8 cellular contexts compared by ENCODE assay signal in genomic region chr17:64975318-64976087, GRCh38. TPM values are rescaled to one million over a fixed set of nuclear protein-coding genes. Genes with fewer than 3 reads are reported as not detected.
DNase-seq lines count a peak whose midpoint lies in the region; ATAC-seq and TF ChIP-seq lines count a peak whose summit lies in the region.

No MANE protein-coding gene starts in this region.

- DNase-seq in NCI-H1436 treated with DMSO at 0.1 percent for 48 hours (lab: John Stamatoyannopoulos, UW) (peak; percentile 86), SW480 (ENCODE audit: low spot score) (peak; percentile 98), heart left ventricle (peak; percentile 94 to 98 (median 96)), posterior vena cava (ENCODE audit: low spot score) (peak; percentile 99), upper lobe of left lung (peak; percentile 98 to 100)

- H3K27ac ChIP-seq in adipose tissue (ENCODE audit: low read depth, low read length), result peak overlapping the region; percentile 86
- peak overlapping the region; percentile 94 to 100 (median 98) for H3K27ac ChIP-seq in heart left ventricle
- H3K27ac ChIP-seq in upper lobe of left lung, result peak overlapping the region; percentile 97 to 99 (median 98)

- peak overlapping the region; percentile 59 to 98 (median 82) for H3K4me3 ChIP-seq in heart left ventricle
- H3K4me3 ChIP-seq in upper lobe of left lung, result peak overlapping the region; percentile 62 to 84 (median 66)

- 0 to 1% (median 0%) methylated on average over 91 to 94 of the region's 94 CpGs for WGBS in adipose tissue, 3 donors
- WGBS in heart left ventricle, 4 donors, result 1% methylated on average over 50 to 94 of the region's 94 CpGs
- WGBS in upper lobe of left lung, 2 donors, result 1% methylated on average over 60 of the region's 94 CpGs; no CpG with 5 or more reads in 1 of the 2 donors

- no peaks in the 10 kb centered on the region for H3K9me3 ChIP-seq in heart left ventricle
- H3K9me3 ChIP-seq in upper lobe of left lung, result no peaks in the 10 kb centered on the region

- intact Hi-C loops in heart left ventricle (cut with DNase I), result loop anchor here (1.0 to 10.0 kb wide), 11 partner anchors 47 to 219 kb away; partner anchors contain the start of gene GNA13 (in 9 of the 10)
- intact Hi-C loops in posterior vena cava (cut with DNase I), result loop anchor here in 1 of 2 donors (5.0 to 10.0 kb wide), 2 partner anchors 82 to 129 kb away; partner anchors contain the start of gene GNA13

- peak in 1 of 4 donors; percentile 63 for TF ChIP-seq EP300 in upper lobe of left lung (IDR thresholded peaks at IDR 0.05)

- H3K27me3 ChIP-seq in heart left ventricle (no peaks in the 10 kb centered on the region), upper lobe of left lung (no peaks in the 10 kb centered on the region)

- peaks cover 0 to 26% (median 16%) of the 10 kb centered on the region in 12 donors for H3K4me1 ChIP-seq in heart left ventricle
- peaks cover 10 to 22% (median 14%) of the 10 kb centered on the region in 4 donors for H3K4me1 ChIP-seq in upper lobe of left lung

- peak; percentile 81 for ATAC-seq in HG02870 (IDR thresholded peaks at IDR 0.05; ENCODE audit: unreplicated experiment)
- ATAC-seq in heart left ventricle, result peak; percentile 90 to 98 (median 96)
- peak; percentile 98 for ATAC-seq in upper lobe of left lung (ENCODE audit: low FRiP score in 2 of 2)

- TF ChIP-seq CTCF in heart left ventricle (IDR thresholded peaks at IDR 0.05) (peak in 1 of 12 donors; percentile 4), upper lobe of left lung (IDR thresholded peaks at IDR 0.05) (peak in 3 of 6 experiments; percentile 7 to 23 (median 22))

- H3K36me3 ChIP-seq in heart left ventricle (peaks cover 0 to 27% (median 9%) of the 10 kb centered on the region in 9 donors), upper lobe of left lung (peaks cover 0 to 14% (median 0%) of the 10 kb centered on the region in 4 donors)

- TF ChIP-seq POLR2A in GM15510 (IDR thresholded peaks at IDR 0.05; ENCODE audit: borderline replicate concordance, extremely low read depth, insufficient read length), result peak; percentile 81
- peak; percentile 47 to 89 for TF ChIP-seq POLR2A in heart left ventricle (IDR thresholded peaks at IDR 0.05)
- peak; percentile 86 to 99 (median 92) for TF ChIP-seq POLR2A in upper lobe of left lung (IDR thresholded peaks at IDR 0.05)

RNA-seq across cellular contexts. Expression of gene LRRC37A3, which starts 56.2 kb away (rescaled TPM):
- polyA plus RNA-seq in adipose tissue (1 to 10 TPM; 1.3 to 9.0 (median 1.5) TPM), heart left ventricle (1 to 10 TPM; 1.1 to 2.5 TPM)
- total RNA-seq in heart left ventricle (1 to 10 TPM in 8 of 9 donors, under 1 TPM in 1; 0.69 to 7.4 (median 3.2) TPM), posterior vena cava (10 to 100 TPM in 1 of 2 donors, 1 to 10 TPM in 1; 8.7 to 14.8 TPM), upper lobe of left lung (10 to 100 TPM in 5 of 6 donors, 1 to 10 TPM in 1; 4.0 to 13.6 (median 10.4) TPM)

Comparison
In these comparisons a context has a peak if more than half of its experiments do, and no peak if none do; other contexts are left out.
1. Peak in every context shown above with its lines: DNase-seq, ATAC-seq, H3K4me3 ChIP-seq and H3K27ac ChIP-seq.